ENCODE assay signal across 15 cellular contexts in the genomic region with DNA sequence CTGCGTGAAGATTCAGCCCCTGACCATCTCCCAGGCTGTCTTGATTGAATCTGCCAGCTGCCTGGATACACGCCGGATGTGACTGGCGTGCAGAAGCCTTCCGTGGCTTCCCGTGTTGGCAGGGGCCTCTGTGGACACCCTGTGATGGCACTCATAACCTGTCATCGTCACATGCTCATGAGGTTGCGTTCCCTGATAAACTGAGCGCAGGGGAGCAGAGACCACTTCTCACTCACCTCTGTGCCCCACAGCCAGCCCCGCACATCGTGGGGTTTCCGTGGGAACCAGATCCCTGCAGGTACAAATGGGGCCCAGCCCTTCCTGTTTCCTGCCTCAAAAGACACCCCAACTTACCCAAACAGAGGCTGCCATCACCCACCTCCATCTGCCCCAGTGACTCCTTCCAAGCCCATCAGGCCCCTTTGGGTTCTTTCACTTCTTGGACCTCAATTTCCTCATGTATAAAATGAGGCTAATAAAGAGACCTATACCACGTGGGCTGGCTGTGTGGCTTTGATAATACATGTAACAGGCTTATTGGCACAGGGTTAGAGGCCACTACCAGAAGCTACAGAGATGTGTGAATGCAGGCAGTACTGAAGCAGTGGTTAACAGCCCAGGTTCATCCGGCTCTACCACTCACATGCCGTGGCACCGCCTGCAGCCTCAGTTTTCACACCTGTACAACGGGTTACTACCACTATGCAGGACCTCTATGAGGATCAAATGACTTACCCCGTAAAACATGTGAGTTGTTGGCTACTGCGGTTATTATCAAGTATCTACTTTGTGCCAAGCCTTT. TPM values are rescaled to one million over a fixed set of nuclear protein-coding genes. Genes with fewer than 3 reads are reported as not detected.
A peak's percentile ranks its signal among the peaks of the same experiment; 100 is the strongest.
DNase-seq lines count a peak whose midpoint lies in the region; ATAC-seq, FAIRE-seq and TF ChIP-seq lines count a peak whose summit lies in the region.
"Had no signal": no experiment of that assay in that cellular context is flagged by ENCODE, and none has a peak within 500 bp of the region (broad histone marks: within the 10 kb centered on the region; RNA-seq: fewer than 3 reads in every experiment).

No MANE protein-coding gene starts in this region.

- no peaks in the 10 kb centered on the region for H3K27me3 ChIP-seq in psoas muscle (ENCODE audit: insufficient read depth in 3 of 3, low read length in 2 of 3)
- H3K27me3 ChIP-seq in colonic mucosa = no peaks in the 10 kb centered on the region
- H3K27me3 ChIP-seq: cardiac muscle cell had no signal

- H3K27ac Mint-ChIP-seq in IgD-negative memory B cell = peak overlapping the region in 2 of 3 donors; percentile 35 to 71
- H3K27ac Mint-ChIP-seq in activated naive CD8-positive, alpha-beta T cell treated with anti-CD3 and anti-CD28 coated beads, Interleukin-2, amount 10 ng/mL, durations not matched to agents 7 days and 5 days = peak overlapping the region; percentile 74
- H3K27ac Mint-ChIP-seq: mesothelial cell of epicardium had no signal

- peaks cover 0 to 6% (median 4%) of the 10 kb centered on the region in 3 donors for H3K4me1 Mint-ChIP-seq in IgD-negative memory B cell
- H3K4me1 Mint-ChIP-seq in activated naive CD8-positive, alpha-beta T cell treated with anti-CD3 and anti-CD28 coated beads, Interleukin-2, amount 10 ng/mL, durations not matched to agents 7 days and 5 days = peaks cover 9% of the 10 kb centered on the region
- H3K4me1 Mint-ChIP-seq: mesothelial cell of epicardium had no signal

- H3K4me3 ChIP-seq in psoas muscle (no peak overlapping the region), colonic mucosa (no peak overlapping the region)
- H3K4me3 ChIP-seq: cardiac muscle cell had no signal

- H3K9me3 ChIP-seq in psoas muscle (no peaks in the 10 kb centered on the region), colonic mucosa (no peaks in the 10 kb centered on the region)

- H3K36me3 Mint-ChIP-seq in IgD-negative memory B cell = peaks cover 15% of the 10 kb centered on the region
- H3K36me3 Mint-ChIP-seq in activated naive CD8-positive, alpha-beta T cell treated with anti-CD3 and anti-CD28 coated beads, Interleukin-2, amount 10 ng/mL, durations not matched to agents 7 days and 5 days = peaks cover 40% of the 10 kb centered on the region

- intact Hi-C loops in psoas muscle (cut with DNase I) = no loop called here
- intact Hi-C loops in colonic mucosa (cut with DNase I) = no loop called here

- H3K4me1 ChIP-seq in psoas muscle = no peaks in the 10 kb centered on the region
- no peaks in the 10 kb centered on the region for H3K4me1 ChIP-seq in colonic mucosa

- H3K4me3 Mint-ChIP-seq in IgD-negative memory B cell = no peak overlapping the region
- H3K4me3 Mint-ChIP-seq in activated naive CD8-positive, alpha-beta T cell treated with anti-CD3 and anti-CD28 coated beads, Interleukin-2, amount 10 ng/mL, durations not matched to agents 7 days and 5 days = peak overlapping the region; percentile 45
- H3K4me3 Mint-ChIP-seq: mesothelial cell of epicardium had no signal

- peaks cover 0 to 9% (median 3%) of the 10 kb centered on the region in 3 donors for H3K9me3 Mint-ChIP-seq in IgD-negative memory B cell
- H3K9me3 Mint-ChIP-seq in activated naive CD8-positive, alpha-beta T cell treated with anti-CD3 and anti-CD28 coated beads, Interleukin-2, amount 10 ng/mL, durations not matched to agents 7 days and 5 days = peaks cover 3% of the 10 kb centered on the region
- H3K9me3 Mint-ChIP-seq: mesothelial cell of epicardium had no signal

- peak; percentile 43 for DNase-seq in activated CD4-positive, alpha-beta T cell treated with anti-CD3 and anti-CD28 coated beads, Interleukin-2, amount 50 U/mL, for 1 hour
- no peak for DNase-seq in activated naive CD8-positive, alpha-beta T cell treated with anti-CD3 and anti-CD28 coated beads, Interleukin-2, amount 10 ng/mL, durations not matched to agents 7 days and 5 days
- DNase-seq in psoas muscle (no peak), H54 (ENCODE audit: insufficient read length, low spot score) (no peak), colonic mucosa (no peak), GM12891 (ENCODE audit: insufficient read length, low spot score) (no peak)
- DNase-seq: NK-92 treated with Interleukin-12 subunit alpha and Interleukin-12 subunit beta, amount 100 ng/mL, for 24 hours; SIG-M5 had no signal

- H3K27ac ChIP-seq in psoas muscle (no peak overlapping the region), colonic mucosa (no peak overlapping the region)
- H3K27ac ChIP-seq: cardiac muscle cell had no signal

- FAIRE-seq in H54 (lab: Jason Lieb, UNC) = no peak
- no peak for FAIRE-seq in GM12891 (lab: Jason Lieb, UNC)
- FAIRE-seq: HTR-8/SVneo, TTC549 had no signal

- H3K27me3 Mint-ChIP-seq in IgD-negative memory B cell = no peaks in the 10 kb centered on the region
- H3K27me3 Mint-ChIP-seq in activated naive CD8-positive, alpha-beta T cell treated with anti-CD3 and anti-CD28 coated beads, Interleukin-2, amount 10 ng/mL, durations not matched to agents 7 days and 5 days = no peaks in the 10 kb centered on the region

- TF ChIP-seq CTCF in psoas muscle (IDR thresholded peaks at IDR 0.05) = no peak
- no peak for TF ChIP-seq CTCF in colonic mucosa (IDR thresholded peaks at IDR 0.05)

- TF ChIP-seq POLR2A in H54 (IDR thresholded peaks at IDR 0.05; ENCODE audit: low read depth, low read length) (no peak), GM12891 (IDR thresholded peaks at IDR 0.05; ENCODE audit: low read depth, low read length) (no peak)

- WGBS in psoas muscle, 3 donors = 51 to 67% (median 57%) methylated on average over 19 of the region's 19 CpGs

- H3K36me3 ChIP-seq in psoas muscle (ENCODE audit: insufficient read depth in 1 of 2, low read depth in 1 of 2) (peaks cover 0 to 4% of the 10 kb centered on the region in 2 donors), colonic mucosa (no peaks in the 10 kb centered on the region)
- H3K36me3 ChIP-seq: cardiac muscle cell had no signal

- H3K9ac ChIP-seq in colonic mucosa (ENCODE audit: low read depth in 2 of 2, low read length in 2 of 2) = no peak overlapping the region

- peak; percentile 58 for ATAC-seq in activated naive CD8-positive, alpha-beta T cell treated with anti-CD3 and anti-CD28 coated beads, Interleukin-2, amount 10 ng/mL, durations not matched to agents 7 days and 5 days (ENCODE audit: low read depth)
- ATAC-seq in psoas muscle (peak; percentile 48 to 92 (median 76)), GM19023 (IDR thresholded peaks at IDR 0.05; ENCODE audit: unreplicated experiment) (no peak)

- POLR2A ChIA-PET in activated naive CD8-positive, alpha-beta T cell treated with anti-CD3 and anti-CD28 coated beads, Interleukin-2, amount 10 ng/mL, durations not matched to agents 7 days and 5 days (lab: Charles Lee) = no interaction called here

TF ChIP-seq in GM12891, 5 proteins besides CTCF, POLR2A, EP300 and RAD21:
- no peak for TF ChIP-seq POU2F2 (IDR thresholded peaks at IDR 0.05; ENCODE audit: low read depth, low read length)
- no peak for TF ChIP-seq POLR2AphosphoS5 (IDR thresholded peaks at IDR 0.05; ENCODE audit: low read depth, low read length)
- no peak for TF ChIP-seq TAF1 (IDR thresholded peaks at IDR 0.05; ENCODE audit: low read depth, low read length)
- TF ChIP-seq SPI1 (IDR thresholded peaks at IDR 0.05; ENCODE audit: low read depth, low read length) = no peak
- no peak for TF ChIP-seq PAX5 (IDR thresholded peaks at IDR 0.05; ENCODE audit: insufficient read depth, low read length, severe bottlenecking)

RNA-seq across cellular contexts. Expression of a gene that starts 23.6 kb away (rescaled TPM):
- polyA plus RNA-seq in IgD-negative memory B cell (not detected), psoas muscle (not detected)
- under 1 TPM in 1 of 2 experiments, not detected in 1; 0.14 TPM for total RNA-seq in activated naive CD8-positive, alpha-beta T cell treated with anti-CD3 and anti-CD28 coated beads, Interleukin-2, amount 10 ng/mL, durations not matched to agents 7 days and 5 days
- total RNA-seq in psoas muscle (not detected), colonic mucosa (not detected)
- 0.32 TPM for polyA plus RNA-seq in GM12891 (2012; ENCODE audit: low read depth, missing spikeins)
- total RNA-seq: cardiac muscle cell had no signal
- polyA plus RNA-seq: BJ, cardiac muscle cell had no signal

RNA-seq across cellular contexts. Expression of a gene that starts 44.1 kb away (rescaled TPM):
- 0.18 TPM for polyA plus RNA-seq in IgD-negative memory B cell
- total RNA-seq in activated naive CD8-positive, alpha-beta T cell treated with anti-CD3 and anti-CD28 coated beads, Interleukin-2, amount 10 ng/mL, durations not matched to agents 7 days and 5 days = 10 to 100 TPM; 35.3 to 36.0 TPM
- 10 to 100 TPM; 11.8 to 22.8 (median 16.0) TPM for total RNA-seq in psoas muscle
- 10 to 100 TPM; 12.4 to 15.1 (median 13.0) TPM for polyA plus RNA-seq in psoas muscle
- 100 to 1,000 TPM; 340 to 393 TPM for total RNA-seq in colonic mucosa
- polyA plus RNA-seq in GM12891 (2012; ENCODE audit: low read depth, missing spikeins) = 1.3 TPM

Comparison
In these comparisons a context has a peak if more than half of its experiments do, and no peak if none do; other contexts are left out.
1. RNA of a gene that starts 44.1 kb away (total RNA-seq): 340 to 393 TPM in colonic mucosa; 35.3 to 36.0 TPM in activated naive CD8-positive, alpha-beta T cell treated with anti-CD3 and anti-CD28 coated beads, Interleukin-2, amount 10 ng/mL, durations not matched to agents 7 days and 5 days and 11.8 to 22.8 TPM in psoas muscle; every median in the first group is over 4 times any median in the second.